1 cellular context compared by ENCODE assay signal in the genomic region with DNA sequence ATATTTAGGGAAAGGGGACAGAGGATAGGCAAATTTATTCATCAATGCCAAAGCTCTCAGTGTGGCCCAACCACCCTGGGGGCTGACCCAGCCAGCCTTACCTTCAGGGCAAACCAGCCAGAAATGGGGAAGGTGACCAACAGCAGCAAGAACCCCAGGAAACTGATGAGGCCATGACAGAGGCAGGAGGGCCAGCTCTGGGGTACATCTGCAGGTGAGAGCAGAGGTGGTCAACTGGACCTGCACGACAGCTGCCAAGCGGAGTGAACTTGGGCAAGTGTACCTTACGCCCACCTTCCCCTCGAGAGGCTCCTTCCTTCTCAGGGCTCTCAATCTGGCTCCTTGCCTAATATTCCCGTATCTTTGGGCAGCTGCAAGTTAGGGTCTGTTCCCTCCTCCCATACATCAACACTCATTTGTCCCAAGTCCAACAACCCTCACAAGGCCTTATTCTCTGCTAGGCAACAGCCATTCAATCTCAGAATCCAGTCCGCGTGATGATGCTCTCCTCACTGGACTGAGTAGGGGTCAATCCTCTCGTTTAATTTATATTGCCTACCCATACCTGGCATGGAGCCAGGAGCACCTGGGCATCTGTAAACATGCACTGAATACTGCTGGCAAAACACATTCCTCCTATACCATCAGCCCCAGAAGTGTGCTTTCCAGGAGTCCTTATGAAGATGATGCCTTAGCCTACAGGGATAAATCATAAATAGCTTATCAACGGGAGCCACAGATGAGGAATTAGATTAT.
TF ChIP-seq lines count a peak whose summit lies in the region.

No MANE protein-coding gene starts in this region.

TF ChIP-seq in HepG2, 621 proteins besides CTCF, POLR2A, EP300 and RAD21:
- TF ChIP-seq, protein P1, sequence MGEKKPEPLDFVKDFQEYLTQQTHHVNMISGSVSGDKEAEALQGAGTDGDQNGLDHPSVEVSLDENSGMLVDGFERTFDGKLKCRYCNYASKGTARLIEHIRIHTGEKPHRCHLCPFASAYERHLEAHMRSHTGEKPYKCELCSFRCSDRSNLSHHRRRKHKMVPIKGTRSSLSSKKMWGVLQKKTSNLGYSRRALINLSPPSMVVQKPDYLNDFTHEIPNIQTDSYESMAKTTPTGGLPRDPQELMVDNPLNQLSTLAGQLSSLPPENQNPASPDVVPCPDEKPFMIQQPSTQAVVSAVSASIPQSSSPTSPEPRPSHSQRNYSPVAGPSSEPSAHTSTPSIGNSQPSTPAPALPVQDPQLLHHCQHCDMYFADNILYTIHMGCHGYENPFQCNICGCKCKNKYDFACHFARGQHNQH (CRISPR knock-in tag; IDR thresholded peaks at IDR 0.05) = no peak
- no peak for TF ChIP-seq JARID2 (CRISPR knock-in tag; IDR thresholded peaks at IDR 0.05; ENCODE audit: insufficient replicate concordance)
- TF ChIP-seq IRF9 (CRISPR knock-in tag; IDR thresholded peaks at IDR 0.05; ENCODE audit: borderline replicate concordance) = no peak
